Comparison of ENCODE assay signal across 24 cellular contexts in genomic region chr14:64918216-64918615, GRCh38. TPM values are rescaled to one million over a fixed set of nuclear protein-coding genes. Genes with fewer than 3 reads are reported as not detected.
DNase-seq lines count a peak whose midpoint lies in the region; ATAC-seq and TF ChIP-seq lines count a peak whose summit lies in the region.
"Had no signal": no experiment of that assay in that cellular context is flagged by ENCODE, and none has a peak within 500 bp of the region (broad histone marks: within the 10 kb centered on the region; RNA-seq: fewer than 3 reads in every experiment).

No MANE protein-coding gene starts in this region.

- H3K36me3 Mint-ChIP-seq in activated CD4-positive, alpha-beta T cell treated with anti-CD3 and anti-CD28 coated beads for 36 hours (ENCODE audit: low read depth): peaks cover 43% of the 10 kb centered on the region
- peaks cover 55% of the 10 kb centered on the region for H3K36me3 Mint-ChIP-seq in activated CD4-positive, alpha-beta T cell treated with anti-CD3 and anti-CD28 coated beads, Interleukin-2, amount 10 ng/mL, durations not matched to agents 7 days and 5 days (ENCODE audit: low read depth)
- H3K36me3 Mint-ChIP-seq in CD8-positive, alpha-beta memory T cell: peaks cover 3 to 42% (median 13%) of the 10 kb centered on the region in 3 donors
- no peaks in the 10 kb centered on the region for H3K36me3 Mint-ChIP-seq in natural killer cell

- POLR2A ChIA-PET in activated CD4-positive, alpha-beta T cell treated with anti-CD3 and anti-CD28 coated beads for 36 hours (lab: Charles Lee): no interaction called here
- POLR2A ChIA-PET in activated CD4-positive, alpha-beta T cell treated with anti-CD3 and anti-CD28 coated beads, Interleukin-2, amount 10 ng/mL, durations not matched to agents 7 days and 5 days (lab: Charles Lee): no interaction called here
- POLR2A ChIA-PET in CD8-positive, alpha-beta memory T cell (lab: Charles Lee): interaction anchor here (1.0 kb wide), 1 partner anchor 9 kb away, joined by 3 read pairs; no protein-coding TSS in a partner anchor

- no peaks in the 10 kb centered on the region for H3K27me3 Mint-ChIP-seq in activated CD4-positive, alpha-beta T cell treated with anti-CD3 and anti-CD28 coated beads for 36 hours
- H3K27me3 Mint-ChIP-seq in activated CD4-positive, alpha-beta T cell treated with anti-CD3 and anti-CD28 coated beads, Interleukin-2, amount 10 ng/mL, durations not matched to agents 7 days and 5 days: no peaks in the 10 kb centered on the region
- no peaks in the 10 kb centered on the region for H3K27me3 Mint-ChIP-seq in CD8-positive, alpha-beta memory T cell
- H3K27me3 Mint-ChIP-seq in natural killer cell (ENCODE audit: low read depth in 2 of 2): no peaks in the 10 kb centered on the region
- H3K27me3 Mint-ChIP-seq: type B pancreatic cell had no signal

- H3K27ac ChIP-seq in CD8-positive, alpha-beta memory T cell (ENCODE audit: low read depth, low read length): no peak overlapping the region
- peak overlapping the region; percentile 71 for H3K27ac ChIP-seq in caudate nucleus (ENCODE audit: low read depth, low read length)
- H3K27ac ChIP-seq: esophagus squamous epithelium, KMS-11, PC-9, SK-N-MC had no signal

- no peak overlapping the region for H3K4me3 Mint-ChIP-seq in activated CD4-positive, alpha-beta T cell treated with anti-CD3 and anti-CD28 coated beads for 36 hours
- H3K4me3 Mint-ChIP-seq in activated CD4-positive, alpha-beta T cell treated with anti-CD3 and anti-CD28 coated beads, Interleukin-2, amount 10 ng/mL, durations not matched to agents 7 days and 5 days: no peak overlapping the region
- peak overlapping the region in 2 of 7 donors; percentile 15 to 28 for H3K4me3 Mint-ChIP-seq in CD8-positive, alpha-beta memory T cell
- peak overlapping the region; percentile 32 for H3K4me3 Mint-ChIP-seq in natural killer cell
- H3K4me3 Mint-ChIP-seq: type B pancreatic cell had no signal

- no peak overlapping the region for H3K4me3 ChIP-seq in CD8-positive, alpha-beta memory T cell (ENCODE audit: low read length)
- H3K4me3 ChIP-seq: esophagus squamous epithelium, PC-9, SK-N-MC, skin epidermis had no signal

- peaks cover 66% of the 10 kb centered on the region for H3K4me1 ChIP-seq in CD8-positive, alpha-beta memory T cell (ENCODE audit: insufficient read depth, low read length)

- no peaks in the 10 kb centered on the region for H3K36me3 ChIP-seq in CD8-positive, alpha-beta memory T cell (ENCODE audit: insufficient read depth, low read length)
- H3K36me3 ChIP-seq: esophagus squamous epithelium had no signal

- no peaks in the 10 kb centered on the region for H3K27me3 ChIP-seq in CD8-positive, alpha-beta memory T cell (ENCODE audit: insufficient read depth, low read length, poor library complexity, severe bottlenecking)
- H3K27me3 ChIP-seq: esophagus squamous epithelium had no signal

- no peak for ATAC-seq in activated CD4-positive, alpha-beta T cell treated with anti-CD3 and anti-CD28 coated beads for 36 hours
- ATAC-seq in natural killer cell (no peak), GM18502 (IDR thresholded peaks at IDR 0.05; ENCODE audit: poor library complexity, unreplicated experiment) (no peak)

- H3K4me1 Mint-ChIP-seq in activated CD4-positive, alpha-beta T cell treated with anti-CD3 and anti-CD28 coated beads for 36 hours: peaks cover 67% of the 10 kb centered on the region
- peaks cover 57% of the 10 kb centered on the region for H3K4me1 Mint-ChIP-seq in activated CD4-positive, alpha-beta T cell treated with anti-CD3 and anti-CD28 coated beads, Interleukin-2, amount 10 ng/mL, durations not matched to agents 7 days and 5 days
- H3K4me1 Mint-ChIP-seq in CD8-positive, alpha-beta memory T cell: peaks cover 73 to 83% (median 82%) of the 10 kb centered on the region in 3 donors
- H3K4me1 Mint-ChIP-seq in natural killer cell: peaks cover 62 to 64% of the 10 kb centered on the region in 2 donors

- intact Hi-C loops in activated CD4-positive, alpha-beta T cell treated with anti-CD3 and anti-CD28 coated beads for 36 hours (cut with DNase I, micrococcal nuclease): loop anchor here in 1 of 2 experiments (10.0 kb wide), 1 partner anchor 1273 kb away; the partner anchor contains the start of gene WDR89
- intact Hi-C loops in natural killer cell (cut with micrococcal nuclease): no loop called here

- no peak for TF ChIP-seq CTCF in natural killer cell (IDR thresholded peaks at IDR 0.05)

- no peak for DNase-seq in activated CD4-positive, alpha-beta T cell treated with anti-CD3 and anti-CD28 coated beads for 36 hours
- no peak for DNase-seq in activated CD4-positive, alpha-beta T cell treated with anti-CD3 and anti-CD28 coated beads, Interleukin-2, amount 10 ng/mL, durations not matched to agents 7 days and 5 days
- DNase-seq in CD8-positive, alpha-beta memory T cell: no peak
- DNase-seq in caudate nucleus (lab: John Stamatoyannopoulos, UW): peak in 1 of 61 donors; percentile 23
- no peak for DNase-seq in natural killer cell
- no peak for DNase-seq in activated CD4-positive, CD25-positive, alpha-beta regulatory T cell treated with anti-CD3 and anti-CD28 coated beads, Interleukin-2, amount 50 U/mL, for 72 hours
- DNase-seq in KG1 (lab: John Stamatoyannopoulos, UW): no peak
- DNase-seq: 8988T; activated CD8-positive, alpha-beta memory T cell treated with anti-CD3 and anti-CD28 coated beads for 24 hours; activated effector memory CD4-positive, alpha-beta T cell treated with Interleukin-2 at 50 U/mL for 16 hours; DND-41; esophagus squamous epithelium; hippocampal formation; kidney glomerular epithelial cell; midbrain; NCI-H1092; NCI-H526 treated with DMSO at 0.1 percent for 48 hours; nucleus accumbens; PC-9 had no signal

- no peaks in the 10 kb centered on the region for H3K9me3 ChIP-seq in CD8-positive, alpha-beta memory T cell (ENCODE audit: low read length)
- H3K9me3 ChIP-seq: esophagus squamous epithelium had no signal

- peak overlapping the region; percentile 67 for H3K27ac Mint-ChIP-seq in activated CD4-positive, alpha-beta T cell treated with anti-CD3 and anti-CD28 coated beads for 36 hours
- H3K27ac Mint-ChIP-seq in activated CD4-positive, alpha-beta T cell treated with anti-CD3 and anti-CD28 coated beads, Interleukin-2, amount 10 ng/mL, durations not matched to agents 7 days and 5 days: no peak overlapping the region
- H3K27ac Mint-ChIP-seq in CD8-positive, alpha-beta memory T cell: peak overlapping the region in 7 of 8 donors; percentile 8 to 79 (median 61)
- peak overlapping the region; percentile 5 to 60 for H3K27ac Mint-ChIP-seq in natural killer cell
- H3K27ac Mint-ChIP-seq: type B pancreatic cell had no signal

- CTCF ChIA-PET in activated CD4-positive, alpha-beta T cell treated with anti-CD3 and anti-CD28 coated beads for 36 hours (lab: Charles Lee): interaction anchor here (0.7 to 2.1 kb wide), 4 partner anchors 19 to 684 kb away, joined by 3 to 5 read pairs (median 4); partner anchors contain the start of gene FNTB
- CTCF ChIA-PET in activated CD4-positive, alpha-beta T cell treated with anti-CD3 and anti-CD28 coated beads, Interleukin-2, amount 10 ng/mL, durations not matched to agents 7 days and 5 days (lab: Charles Lee): interaction anchor here (0.6 to 1.8 kb wide), 3 partner anchors 10 to 310 kb away, joined by 3 to 7 read pairs (median 4); no protein-coding TSS in a partner anchor
- CTCF ChIA-PET in CD8-positive, alpha-beta memory T cell (lab: Charles Lee): interaction anchor here (1.0 kb wide), 1 partner anchor 17 kb away, joined by 3 read pairs; no protein-coding TSS in a partner anchor

- H3K9me3 Mint-ChIP-seq in activated CD4-positive, alpha-beta T cell treated with anti-CD3 and anti-CD28 coated beads for 36 hours (ENCODE audit: low read depth): peaks cover 4% of the 10 kb centered on the region
- H3K9me3 Mint-ChIP-seq in activated CD4-positive, alpha-beta T cell treated with anti-CD3 and anti-CD28 coated beads, Interleukin-2, amount 10 ng/mL, durations not matched to agents 7 days and 5 days: no peaks in the 10 kb centered on the region
- peaks cover 0 to 3% (median 0%) of the 10 kb centered on the region in 5 donors for H3K9me3 Mint-ChIP-seq in CD8-positive, alpha-beta memory T cell
- H3K9me3 Mint-ChIP-seq in natural killer cell: no peaks in the 10 kb centered on the region
- H3K9me3 Mint-ChIP-seq: type B pancreatic cell had no signal

RNA-seq across cellular contexts. Expression of gene CHURC1, which starts 4.0 kb away (rescaled TPM):
- total RNA-seq in activated CD4-positive, alpha-beta T cell treated with anti-CD3 and anti-CD28 coated beads for 36 hours: 10 to 100 TPM; 37.6 to 66.1 TPM
- total RNA-seq in activated CD4-positive, alpha-beta T cell treated with anti-CD3 and anti-CD28 coated beads, Interleukin-2, amount 10 ng/mL, durations not matched to agents 7 days and 5 days: 10 to 100 TPM; 65.2 to 82.9 TPM
- 10 to 100 TPM; 44.0 to 54.8 TPM for total RNA-seq in CD8-positive, alpha-beta memory T cell
- 171 TPM for polyA plus RNA-seq in CD8-positive, alpha-beta memory T cell
- 10 to 100 TPM; 56.1 to 65.5 (median 65.4) TPM for total RNA-seq in natural killer cell

RNA-seq across cellular contexts. Expression of gene GPX2, which starts 24.3 kb away (rescaled TPM):
- not detected for total RNA-seq in activated CD4-positive, alpha-beta T cell treated with anti-CD3 and anti-CD28 coated beads for 36 hours
- not detected for total RNA-seq in activated CD4-positive, alpha-beta T cell treated with anti-CD3 and anti-CD28 coated beads, Interleukin-2, amount 10 ng/mL, durations not matched to agents 7 days and 5 days
- not detected for total RNA-seq in CD8-positive, alpha-beta memory T cell
- polyA plus RNA-seq in CD8-positive, alpha-beta memory T cell: not detected
- total RNA-seq in natural killer cell: not detected

RNA-seq across cellular contexts. Expression of gene SPTB, which starts 38.5 kb away (rescaled TPM):
- total RNA-seq in activated CD4-positive, alpha-beta T cell treated with anti-CD3 and anti-CD28 coated beads for 36 hours: under 1 TPM; 0.32 to 0.60 TPM
- not detected for total RNA-seq in activated CD4-positive, alpha-beta T cell treated with anti-CD3 and anti-CD28 coated beads, Interleukin-2, amount 10 ng/mL, durations not matched to agents 7 days and 5 days
- under 1 TPM; 0.15 to 0.18 TPM for total RNA-seq in CD8-positive, alpha-beta memory T cell
- polyA plus RNA-seq in CD8-positive, alpha-beta memory T cell: 0.09 TPM
- total RNA-seq in natural killer cell: under 1 TPM; 0.07 to 0.59 (median 0.13) TPM

RNA-seq across cellular contexts. Expression of gene RAB15, which starts 53.9 kb away (rescaled TPM):
- 1 to 10 TPM; 3.7 to 5.3 TPM for total RNA-seq in activated CD4-positive, alpha-beta T cell treated with anti-CD3 and anti-CD28 coated beads for 36 hours
- total RNA-seq in activated CD4-positive, alpha-beta T cell treated with anti-CD3 and anti-CD28 coated beads, Interleukin-2, amount 10 ng/mL, durations not matched to agents 7 days and 5 days: 1 to 10 TPM; 4.9 to 5.7 TPM
- 1 to 10 TPM; 4.7 to 4.9 TPM for total RNA-seq in CD8-positive, alpha-beta memory T cell
- polyA plus RNA-seq in CD8-positive, alpha-beta memory T cell: 4.2 TPM
- total RNA-seq in natural killer cell: 1 to 10 TPM in 2 of 3 donors, under 1 TPM in 1; 0.82 to 3.2 (median 1.7) TPM
